Comparison of ENCODE assay signal across 21 cellular contexts in the genomic region with DNA sequence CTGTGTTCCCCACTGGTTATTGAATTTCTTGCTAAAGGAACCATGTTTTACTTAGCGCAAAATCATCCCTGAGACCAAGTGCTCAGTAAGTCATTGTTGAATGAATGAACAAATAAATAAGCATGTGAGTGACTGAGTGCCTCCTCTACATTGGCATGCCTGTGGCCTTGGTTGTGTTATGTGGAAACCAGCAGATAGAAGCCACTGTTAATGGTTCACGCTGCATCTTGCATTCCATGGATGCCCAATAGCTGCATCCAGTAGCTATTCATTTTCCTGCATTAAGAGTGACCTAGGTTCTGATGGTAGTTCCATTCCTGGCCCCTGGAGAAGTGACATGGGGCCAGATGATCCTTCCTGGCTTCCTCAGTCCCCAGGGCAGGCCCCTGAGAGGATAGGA.
DNase-seq lines count a peak whose midpoint lies in the region; ATAC-seq and TF ChIP-seq lines count a peak whose summit lies in the region.
"Had no signal": no experiment of that assay in that cellular context is flagged by ENCODE, and none has a peak within 500 bp of the region (broad histone marks: within the 10 kb centered on the region; RNA-seq: fewer than 3 reads in every experiment).

No MANE protein-coding gene starts in this region.

- H4K8ac ChIP-seq in neuronal stem cell (ENCODE audit: low read depth, low read length): no peak overlapping the region

- no peak overlapping the region for H2AFZ ChIP-seq in neuronal stem cell (ENCODE audit: low read length)
- H2AFZ ChIP-seq: GM23338 had no signal

- no peak overlapping the region for H3K4ac ChIP-seq in neuronal stem cell (ENCODE audit: low read length)

- no peaks in the 10 kb centered on the region for H3K9me3 Mint-ChIP-seq in activated T-cell treated with anti-CD3 and anti-CD28 coated beads, Interleukin-2, amount 50 U/mL, for 24 hours
- H3K9me3 Mint-ChIP-seq: CD8-positive, alpha-beta T cell had no signal

- no peak overlapping the region for H2BK12ac ChIP-seq in neuronal stem cell (ENCODE audit: low read length)

- H3K27ac ChIP-seq in neuronal stem cell (replicated peaks; ENCODE audit: low read length): no peak overlapping the region
- H3K27ac ChIP-seq: A549, BLaER1, C4-2B had no signal

- H3K36me3 ChIP-seq in neuronal stem cell (replicated peaks in 1 of 2; ENCODE audit: control insufficient read depth in 2 of 2, insufficient read depth in 2 of 2, low read length in 2 of 2): no peaks in the 10 kb centered on the region
- H3K36me3 ChIP-seq: BLaER1, HAP-1 had no signal

- no peak for TF ChIP-seq CTCF in AG10803 (conservative IDR thresholded peaks at IDR 0.05; ENCODE audit: low read length)

- H2BK15ac ChIP-seq in neuronal stem cell (ENCODE audit: low read length): peak overlapping the region; percentile 17

- no peaks in the 10 kb centered on the region for H3K27me3 ChIP-seq in neuronal stem cell (ENCODE audit: control insufficient read depth in 3 of 3, insufficient read depth in 3 of 3, low read depth in 1 of 3, low read length in 3 of 3)
- H3K27me3 ChIP-seq: BLaER1 had no signal

- H2BK120ac ChIP-seq in neuronal stem cell (ENCODE audit: low read depth, low read length): no peak overlapping the region

- peak overlapping the region; percentile 29 for H3K18ac ChIP-seq in neuronal stem cell (ENCODE audit: low read length)

- peak; percentile 47 for DNase-seq in AG10803 (ENCODE audit: low read depth)
- DNase-seq in islet precursor cell: peak; percentile 38
- DNase-seq in neuronal stem cell (ENCODE audit: low spot score): no peak
- no peak for DNase-seq in activated T-cell treated with anti-CD3 and anti-CD28 coated beads, Interleukin-2, amount 50 U/mL, for 24 hours
- DNase-seq in HT-29 (ENCODE audit: low spot score): no peak
- DNase-seq: 8988T; Caco-2; CD4-positive, CD25-positive, alpha-beta regulatory T cell; CD8-positive, alpha-beta T cell; DMS153; DND-41; EL; GDM1 had no signal

- H3K4me2 ChIP-seq in neuronal stem cell (ENCODE audit: insufficient read depth, low read length, poor library complexity, severe bottlenecking): no peak overlapping the region
- H3K4me2 ChIP-seq: A549, BLaER1 had no signal

- H3K4me3 ChIP-seq in AG10803 (ENCODE audit: low read length): no peak overlapping the region
- no peak overlapping the region for H3K4me3 ChIP-seq in neuronal stem cell (ENCODE audit: low read length in 2 of 2)
- H3K4me3 ChIP-seq: A549, BLaER1, GM12878, GM23338, HAP-1 had no signal

- no peak for ATAC-seq in esophagus mucosa
- ATAC-seq: A549; CD8-positive, alpha-beta T cell; GM12878; GM23338 had no signal

- peaks cover 0 to 6% of the 10 kb centered on the region in 2 donors for H3K4me1 ChIP-seq in neuronal stem cell (ENCODE audit: control insufficient read depth in 2 of 2, insufficient read depth in 1 of 2, low read depth in 1 of 2, low read length in 2 of 2)
- H3K4me1 ChIP-seq: A549, Caco-2, HAP-1 had no signal

- H3K9me3 ChIP-seq in neuronal stem cell (replicated peaks in 1 of 2; ENCODE audit: control insufficient read depth in 2 of 2, insufficient read depth in 1 of 2, low read depth in 1 of 2, low read length in 2 of 2): no peaks in the 10 kb centered on the region
- H3K9me3 ChIP-seq: A549, BLaER1, Caco-2, HAP-1 had no signal

- no peaks in the 10 kb centered on the region for H3K27me3 Mint-ChIP-seq in activated T-cell treated with anti-CD3 and anti-CD28 coated beads, Interleukin-2, amount 50 U/mL, for 24 hours
- H3K27me3 Mint-ChIP-seq: CD4-positive, CD25-positive, alpha-beta regulatory T cell had no signal

- no peak overlapping the region for H3K14ac ChIP-seq in neuronal stem cell (ENCODE audit: low read length)

- no peak overlapping the region for H4K91ac ChIP-seq in neuronal stem cell (ENCODE audit: low read depth, low read length, poor library complexity)

- H3K36me3 Mint-ChIP-seq in activated T-cell treated with anti-CD3 and anti-CD28 coated beads, Interleukin-2, amount 50 U/mL, for 24 hours (ENCODE audit: low read depth): no peaks in the 10 kb centered on the region
- H3K36me3 Mint-ChIP-seq: CD4-positive, CD25-positive, alpha-beta regulatory T cell; CD8-positive, alpha-beta T cell had no signal

- no peak overlapping the region for H2BK5ac ChIP-seq in neuronal stem cell (ENCODE audit: low read length)

- H2AK5ac ChIP-seq in neuronal stem cell (ENCODE audit: low read depth, low read length): no peak overlapping the region

- H3K9ac ChIP-seq in neuronal stem cell (ENCODE audit: low read depth, low read length, poor library complexity): no peak overlapping the region
- H3K9ac ChIP-seq: BLaER1 had no signal

- no CpG with 5 or more reads among the region's 2 CpGs for WGBS in neuronal stem cell (ENCODE audit: extremely low coverage in 2 of 2, insufficient read length in 2 of 2, insufficient replicate concordance in 1 of 2), 2 donors

- no peak overlapping the region for H3K4me3 Mint-ChIP-seq in activated T-cell treated with anti-CD3 and anti-CD28 coated beads, Interleukin-2, amount 50 U/mL, for 24 hours
- H3K4me3 Mint-ChIP-seq: B cell; CD4-positive, CD25-positive, alpha-beta regulatory T cell; CD8-positive, alpha-beta T cell; GM23338 had no signal

- H3K27ac Mint-ChIP-seq in activated T-cell treated with anti-CD3 and anti-CD28 coated beads, Interleukin-2, amount 50 U/mL, for 24 hours: no peak overlapping the region
- H3K27ac Mint-ChIP-seq: B cell; CD4-positive, CD25-positive, alpha-beta regulatory T cell; CD8-positive, alpha-beta T cell; GM23338 had no signal

- H3K79me1 ChIP-seq in neuronal stem cell (ENCODE audit: low read depth, low read length): no peaks in the 10 kb centered on the region

- H3K4me1 Mint-ChIP-seq in activated T-cell treated with anti-CD3 and anti-CD28 coated beads, Interleukin-2, amount 50 U/mL, for 24 hours (ENCODE audit: low read depth): peaks cover 2% of the 10 kb centered on the region
- H3K4me1 Mint-ChIP-seq: B cell; CD4-positive, CD25-positive, alpha-beta regulatory T cell had no signal

- no peak overlapping the region for H3K23ac ChIP-seq in neuronal stem cell (ENCODE audit: low read depth, low read length, poor library complexity)

Comparison
In these comparisons a context has a peak if more than half of its experiments do, and no peak if none do; other contexts are left out.
1. DNase-seq: peak in AG10803 (single experiment) and islet precursor cell (single experiment); none in neuronal stem cell (single experiment), activated T-cell treated with anti-CD3 and anti-CD28 coated beads, Interleukin-2, amount 50 U/mL, for 24 hours (single experiment) and HT-29 (single experiment).